Comparison of ENCODE assay signal across 30 cellular contexts in genomic region chr19:49705919-49706318, GRCh38.
"Had no signal": no experiment of that assay in that cellular context is flagged by ENCODE, and none has a peak within 500 bp of the region (broad histone marks: within the 10 kb centered on the region; RNA-seq: fewer than 3 reads in every experiment).

No MANE protein-coding gene starts in this region.

- H3K27me3 Mint-ChIP-seq: activated CD4-positive, alpha-beta T cell treated with anti-CD3 and anti-CD28 coated beads, Interleukin-2, amount 10 ng/mL, durations not matched to agents 24 days and 14 days; activated CD8-positive, alpha-beta memory T cell treated with anti-CD3 and anti-CD28 coated beads, Interleukin-2, amount 10 ng/mL, durations not matched to agents 7 days and 5 days; activated T-cell treated with anti-CD3 and anti-CD28 coated beads, Interleukin-2, amount 50 U/mL, for 24 hours had no signal

- H3K4me3 Mint-ChIP-seq: activated CD4-positive, alpha-beta memory T cell treated with anti-CD3 and anti-CD28 coated beads for 36 hours; activated CD4-positive, alpha-beta T cell treated with anti-CD3 and anti-CD28 coated beads for 36 hours; activated CD4-positive, alpha-beta T cell treated with anti-CD3 and anti-CD28 coated beads, Interleukin-2, amount 10 ng/mL, durations not matched to agents 24 days and 14 days; activated CD8-positive, alpha-beta memory T cell treated with anti-CD3 and anti-CD28 coated beads, Interleukin-2, amount 10 ng/mL, durations not matched to agents 7 days and 5 days; activated CD8-positive, alpha-beta T cell treated with anti-CD3 and anti-CD28 coated beads, Interleukin-2, amount 10 ng/mL, durations not matched to agents 7 days and 5 days; activated naive CD4-positive, alpha-beta T cell treated with anti-CD3 and anti-CD28 coated beads, Interleukin-2, amount 10 ng/mL, durations not matched to agents 7 days and 5 days; activated naive CD8-positive, alpha-beta T cell treated with anti-CD3 and anti-CD28 coated beads, Interleukin-2, amount 10 ng/mL, durations not matched to agents 7 days and 5 days; activated T-cell treated with anti-CD3 and anti-CD28 coated beads, Interleukin-2, amount 50 U/mL, for 24 hours; activated T-cell treated with anti-CD3 and anti-CD28 coated beads, Interleukin-2, amount 50 U/mL, for 72 hours; central memory CD8-positive, alpha-beta T cell; effector memory CD8-positive, alpha-beta T cell had no signal

- H3K36me3 Mint-ChIP-seq: activated CD4-positive, alpha-beta memory T cell treated with anti-CD3 and anti-CD28 coated beads for 36 hours; activated CD8-positive, alpha-beta memory T cell treated with anti-CD3 and anti-CD28 coated beads, Interleukin-2, amount 10 ng/mL, durations not matched to agents 7 days and 5 days; activated naive CD4-positive, alpha-beta T cell treated with anti-CD3 and anti-CD28 coated beads, Interleukin-2, amount 10 ng/mL, durations not matched to agents 7 days and 5 days; activated naive CD4-positive, alpha-beta T cell treated with anti-CD3 and anti-CD28 coated beads, Interleukin-2, amount 50 U/mL, for 72 hours; activated naive CD8-positive, alpha-beta T cell treated with anti-CD3 and anti-CD28 coated beads, Interleukin-2, amount 10 ng/mL, durations not matched to agents 7 days and 5 days had no signal

- H3K4me1 Mint-ChIP-seq: activated CD4-positive, alpha-beta T cell treated with anti-CD3 and anti-CD28 coated beads for 36 hours; activated CD4-positive, alpha-beta T cell treated with anti-CD3 and anti-CD28 coated beads, Interleukin-2, amount 10 ng/mL, durations not matched to agents 24 days and 14 days; activated CD8-positive, alpha-beta memory T cell treated with anti-CD3 and anti-CD28 coated beads, Interleukin-2, amount 10 ng/mL, durations not matched to agents 7 days and 5 days; activated naive CD4-positive, alpha-beta T cell treated with anti-CD3 and anti-CD28 coated beads, Interleukin-2, amount 10 ng/mL, durations not matched to agents 7 days and 5 days; activated naive CD8-positive, alpha-beta T cell treated with anti-CD3 and anti-CD28 coated beads, Interleukin-2, amount 10 ng/mL, durations not matched to agents 7 days and 5 days; central memory CD8-positive, alpha-beta T cell had no signal

- H3K27ac Mint-ChIP-seq: activated CD4-positive, alpha-beta memory T cell treated with anti-CD3 and anti-CD28 coated beads for 36 hours; activated CD4-positive, alpha-beta T cell treated with anti-CD3 and anti-CD28 coated beads for 36 hours; activated CD4-positive, alpha-beta T cell treated with anti-CD3 and anti-CD28 coated beads, Interleukin-2, amount 10 ng/mL, durations not matched to agents 24 days and 14 days; activated CD8-positive, alpha-beta memory T cell treated with anti-CD3 and anti-CD28 coated beads, Interleukin-2, amount 10 ng/mL, durations not matched to agents 7 days and 5 days; activated CD8-positive, alpha-beta T cell treated with anti-CD3 and anti-CD28 coated beads, Interleukin-2, amount 10 ng/mL, durations not matched to agents 7 days and 5 days; activated naive CD4-positive, alpha-beta T cell treated with anti-CD3 and anti-CD28 coated beads, Interleukin-2, amount 10 ng/mL, durations not matched to agents 7 days and 5 days; activated naive CD4-positive, alpha-beta T cell treated with anti-CD3 and anti-CD28 coated beads, Interleukin-2, amount 50 U/mL, for 72 hours; activated naive CD8-positive, alpha-beta T cell treated with anti-CD3 and anti-CD28 coated beads, Interleukin-2, amount 10 ng/mL, durations not matched to agents 7 days and 5 days; activated T-cell treated with anti-CD3 and anti-CD28 coated beads, Interleukin-2, amount 50 U/mL, for 24 hours; activated T-cell treated with anti-CD3 and anti-CD28 coated beads, Interleukin-2, amount 50 U/mL, for 72 hours; effector memory CD8-positive, alpha-beta T cell had no signal

- DNase-seq: activated CD4-positive, alpha-beta memory T cell treated with anti-CD3 and anti-CD28 coated beads for 36 hours; activated CD4-positive, alpha-beta T cell treated with anti-CD3 and anti-CD28 coated beads for 36 hours; activated CD4-positive, alpha-beta T cell treated with anti-CD3 and anti-CD28 coated beads, Interleukin-2, amount 10 ng/mL, durations not matched to agents 24 days and 14 days; activated CD4-positive, CD25-positive, alpha-beta regulatory T cell; activated CD4-positive, CD25-positive, alpha-beta regulatory T cell treated with anti-CD3 and anti-CD28 coated beads, Interleukin-2, amount 50 U/mL, for 72 hours; activated CD8-positive, alpha-beta memory T cell treated with anti-CD3 and anti-CD28 coated beads, Interleukin-2, amount 10 ng/mL, durations not matched to agents 7 days and 5 days; activated CD8-positive, alpha-beta memory T cell treated with anti-CD3 and anti-CD28 coated beads, Interleukin-2, amount 50 U/mL, for 48 hours; activated CD8-positive, alpha-beta T cell treated with anti-CD3 and anti-CD28 coated beads, Interleukin-2, amount 10 ng/mL, durations not matched to agents 7 days and 5 days; activated gamma-delta T cell; activated naive CD4-positive, alpha-beta T cell; activated naive CD4-positive, alpha-beta T cell treated with anti-CD3 and anti-CD28 coated beads, Interleukin-2, amount 10 ng/mL, durations not matched to agents 7 days and 5 days; activated naive CD8-positive, alpha-beta T cell treated with anti-CD3 and anti-CD28 coated beads, Interleukin-2, amount 10 ng/mL, durations not matched to agents 7 days and 5 days; activated T-cell treated with anti-CD3 and anti-CD28 coated beads for 4 hours; activated T-cell treated with anti-CD3 and anti-CD28 coated beads, Interleukin-2, amount 50 U/mL, for 24 hours; activated T-cell treated with anti-CD3 and anti-CD28 coated beads, Interleukin-2, amount 50 U/mL, for 72 hours; brain microvascular endothelial cell; cortex of kidney; dermis blood vessel endothelial cell; effector CD4-positive, alpha-beta T cell; effector memory CD8-positive, alpha-beta T cell; esophagus squamous epithelium; foreskin melanocyte; T-helper 1 cell; T-helper 2 cell had no signal

- H3K4me3 ChIP-seq: esophagus squamous epithelium, gastroesophageal sphincter had no signal

- FAIRE-seq: astrocyte, bronchial epithelial cell, colon had no signal

- ATAC-seq: activated CD4-positive, alpha-beta T cell treated with anti-CD3 and anti-CD28 coated beads for 36 hours; activated CD8-positive, alpha-beta memory T cell treated with anti-CD3 and anti-CD28 coated beads, Interleukin-2, amount 10 ng/mL, durations not matched to agents 7 days and 5 days; activated CD8-positive, alpha-beta T cell treated with anti-CD3 and anti-CD28 coated beads, Interleukin-2, amount 10 ng/mL, durations not matched to agents 7 days and 5 days; activated naive CD4-positive, alpha-beta T cell treated with anti-CD3 and anti-CD28 coated beads, Interleukin-2, amount 50 U/mL, for 72 hours; activated T-cell treated with anti-CD3 and anti-CD28 coated beads, Interleukin-2, amount 50 U/mL, for 72 hours; effector memory CD8-positive, alpha-beta T cell; gastroesophageal sphincter had no signal

- H3K4me1 ChIP-seq: esophagus squamous epithelium, gastroesophageal sphincter had no signal

- H3K36me3 ChIP-seq: brain microvascular endothelial cell, esophagus squamous epithelium, gastroesophageal sphincter had no signal

- H3K9me3 ChIP-seq: esophagus squamous epithelium, gastroesophageal sphincter had no signal

- H3K27me3 ChIP-seq: brain microvascular endothelial cell had no signal

- H3K27ac ChIP-seq: brain microvascular endothelial cell, esophagus squamous epithelium, gastroesophageal sphincter had no signal
